In genomic region chr1:92487078-92487605, GRCh38 we compare ENCODE assay signal across 8 cellular contexts. TPM values are rescaled to one million over a fixed set of nuclear protein-coding genes. Genes with fewer than 3 reads are reported as not detected.
DNase-seq lines count a peak whose midpoint lies in the region; ATAC-seq and TF ChIP-seq lines count a peak whose summit lies in the region.

No MANE protein-coding gene starts in this region.

- H3K27me3 ChIP-seq in CD8-positive, alpha-beta T cell (ENCODE audit: insufficient read depth, low read length) = no peaks in the 10 kb centered on the region
- peaks cover 95% of the 10 kb centered on the region for H3K27me3 ChIP-seq in HUES48 (ENCODE audit: control insufficient read depth, insufficient read depth, low read length)
- peaks cover 77% of the 10 kb centered on the region for H3K27me3 ChIP-seq in neuron (ENCODE audit: insufficient read depth, low read length)

- no peaks in the 10 kb centered on the region for H3K9me3 ChIP-seq in CD8-positive, alpha-beta T cell (ENCODE audit: low read length)
- H3K9me3 ChIP-seq in HUES48 (ENCODE audit: control insufficient read depth, insufficient read depth, low read length) (no peaks in the 10 kb centered on the region), neuron (ENCODE audit: low read length) (no peaks in the 10 kb centered on the region)

- peak overlapping the region; percentile 82 for H3K27ac Mint-ChIP-seq in CD8-positive, alpha-beta T cell
- no peak overlapping the region for H3K27ac Mint-ChIP-seq in chondrocyte (ENCODE audit: unreplicated experiment)

- no peak overlapping the region for H3K9ac ChIP-seq in HUES48 (ENCODE audit: low read depth, low read length)

- H3K4me3 Mint-ChIP-seq in CD8-positive, alpha-beta T cell = peak overlapping the region; percentile 80
- peak overlapping the region; percentile 41 for H3K4me3 Mint-ChIP-seq in chondrocyte (ENCODE audit: unreplicated experiment)

- intact Hi-C loops in CD8-positive, alpha-beta T cell (cut with DNase I, micrococcal nuclease) = loop anchor here (2.0 to 10.0 kb wide), 9 partner anchors 22 to 1462 kb away; partner anchors contain the start of genes GLMN (in 1 of the 2), RPAP2 (in 1 of the 2) and ZNF644 (in 1 of the 2)

- no peak overlapping the region for H2AFZ ChIP-seq in neuron (ENCODE audit: low read depth, low read length)

- no peak for DNase-seq in CD8-positive, alpha-beta T cell
- DNase-seq in chondrocyte (ENCODE audit: low spot score) (no peak), HPDE6-E6E7 (ENCODE audit: extremely low spot score) (no peak), HUDEP-2 (lab: John Stamatoyannopoulos, UW; ENCODE audit: unreplicated experiment in 76 of 76) (no peak), HCEC 1CT (no peak)

- CTCF ChIA-PET in CD8-positive, alpha-beta T cell (lab: Charles Lee) = interaction anchor here (0.6 to 7.1 kb wide), 7 partner anchors 9 to 177 kb away, joined by 3 to 54 read pairs (median 4); no protein-coding TSS in a partner anchor

- ATAC-seq in CD8-positive, alpha-beta T cell = no peak
- no peak for ATAC-seq in HG03378 (IDR thresholded peaks at IDR 0.05; ENCODE audit: unreplicated experiment)

- peaks cover 33% of the 10 kb centered on the region for H3K4me1 ChIP-seq in CD8-positive, alpha-beta T cell (ENCODE audit: insufficient read depth, low read length)
- H3K4me1 ChIP-seq in HUES48 (ENCODE audit: control insufficient read depth, insufficient read depth, low read length) (peaks cover 17% of the 10 kb centered on the region; the same call in 1 of the 2 replicates), neuron (ENCODE audit: insufficient read depth, low read length) (peaks cover 36% of the 10 kb centered on the region)

- peak overlapping the region; percentile 43 for H3K27ac ChIP-seq in CD8-positive, alpha-beta T cell (ENCODE audit: low read depth, low read length)
- H3K27ac ChIP-seq in HUES48 (ENCODE audit: low read depth, low read length) = no peak overlapping the region

- peaks cover 40% of the 10 kb centered on the region for H3K4me1 Mint-ChIP-seq in CD8-positive, alpha-beta T cell (ENCODE audit: low read depth)
- H3K4me1 Mint-ChIP-seq in chondrocyte (ENCODE audit: low read depth) = peaks cover 31% of the 10 kb centered on the region

- H3K27me3 Mint-ChIP-seq in CD8-positive, alpha-beta T cell (ENCODE audit: low read depth) = no peaks in the 10 kb centered on the region
- peaks cover 61% of the 10 kb centered on the region for H3K27me3 Mint-ChIP-seq in chondrocyte (ENCODE audit: low read depth)

- H3K36me3 Mint-ChIP-seq in CD8-positive, alpha-beta T cell = peaks cover 14% of the 10 kb centered on the region
- peaks cover 5% of the 10 kb centered on the region for H3K36me3 Mint-ChIP-seq in chondrocyte (ENCODE audit: low read depth)

- H3K9me3 Mint-ChIP-seq in CD8-positive, alpha-beta T cell = no peaks in the 10 kb centered on the region
- H3K9me3 Mint-ChIP-seq in chondrocyte (ENCODE audit: low read depth) = no peaks in the 10 kb centered on the region

- POLR2A ChIA-PET in CD8-positive, alpha-beta T cell (lab: Charles Lee) = interaction anchor here (1.1 to 3.7 kb wide), 9 partner anchors 13 to 501 kb away, joined by 3 to 38 read pairs (median 5); no protein-coding TSS in a partner anchor

- TF ChIP-seq CTCF in CD8-positive, alpha-beta T cell (IDR thresholded peaks at IDR 0.05) = no peak
- TF ChIP-seq CTCF in chondrocyte (IDR thresholded peaks at IDR 0.05) = no peak

- no peaks in the 10 kb centered on the region for H3K36me3 ChIP-seq in CD8-positive, alpha-beta T cell (ENCODE audit: insufficient read depth, low read length)
- H3K36me3 ChIP-seq in HUES48 (ENCODE audit: control insufficient read depth, insufficient read depth, low read length) (no peaks in the 10 kb centered on the region), neuron (ENCODE audit: insufficient read depth, low read length) (no peaks in the 10 kb centered on the region)

- H3K4me3 ChIP-seq in CD8-positive, alpha-beta T cell (ENCODE audit: low read depth, low read length) = peak overlapping the region; percentile 59
- H3K4me3 ChIP-seq in HUES48 (ENCODE audit: low read depth, low read length) (peak overlapping the region; percentile 58), neuron (ENCODE audit: low read length) (peak overlapping the region; percentile 27)

RNA-seq across cellular contexts. Expression of gene GFI1, which starts 0.4 kb away (rescaled TPM):
- 10 to 100 TPM; 30.6 to 32.6 TPM for total RNA-seq in CD8-positive, alpha-beta T cell
- 0.15 TPM in 1 of 3 replicates, not detected in the others for total RNA-seq in chondrocyte

Comparison
In these comparisons a context has a peak if more than half of its experiments do, and no peak if none do; other contexts are left out.
1. RNA of gene GFI1, which starts 0.4 kb away (total RNA-seq): 30.6 to 32.6 TPM in CD8-positive, alpha-beta T cell; 0.15 TPM in chondrocyte; every median in the first group is over 10 times any median in the second.
2. Peak in every context shown above with its lines, with median percentiles within 50 percentile points of each other: H3K4me3 ChIP-seq.